ENCODE assay signal across 24 cellular contexts in genomic region chr1:18211764-18212163, GRCh38.
DNase-seq lines count a peak whose midpoint lies in the region; ATAC-seq, FAIRE-seq and TF ChIP-seq lines count a peak whose summit lies in the region.
"Had no signal": no experiment of that assay in that cellular context is flagged by ENCODE, and none has a peak within 500 bp of the region (broad histone marks: within the 10 kb centered on the region; RNA-seq: fewer than 3 reads in every experiment).

No MANE protein-coding gene starts in this region.

- no peak overlapping the region for H3K4me2 ChIP-seq in GM23338
- no peak overlapping the region for H3K4me2 ChIP-seq in H1 (ENCODE audit: insufficient read depth in 1 of 2, low read depth in 2 of 2, low read length in 2 of 2)
- H3K4me2 ChIP-seq in trophoblast cell (ENCODE audit: low read length), result no peak overlapping the region
- H3K4me2 ChIP-seq: PC-9 had no signal

- TF ChIP-seq RAD21 in H1 (IDR thresholded peaks at IDR 0.05 in 1 of 2, conservative IDR thresholded peaks at IDR 0.05 in 1 of 2; ENCODE audit: low read depth in 2 of 2, low read length in 2 of 2), result no peak

- H3K4me1 ChIP-seq in GM23338 (ENCODE audit: insufficient read depth) (peaks cover 22% of the 10 kb centered on the region), H1 (replicated peaks in 1 of 4; ENCODE audit: control insufficient read depth in 3 of 4, insufficient read depth in 4 of 4, low read length in 3 of 4) (peaks cover 0 to 3% (median 1%) of the 10 kb centered on the region in 4 experiments; a peak in 2 of 7 replicates), trophoblast cell (ENCODE audit: control insufficient read depth in 1 of 2, insufficient read depth in 2 of 2, low read length in 2 of 2) (no peaks in the 10 kb centered on the region), Peyer's patch (no peaks in the 10 kb centered on the region)
- H3K4me1 ChIP-seq: right lobe of liver, upper lobe of right lung had no signal

- H3K4me3 Mint-ChIP-seq in GM23338, result no peak overlapping the region
- no peak overlapping the region for H3K4me3 Mint-ChIP-seq in activated T-cell treated with anti-CD3 and anti-CD28 coated beads, Interleukin-2, amount 50 U/mL, for 4 hours
- H3K4me3 Mint-ChIP-seq: CD14-positive monocyte; neural crest cell; T-helper 2 cell treated with Interferon-gamma antibody and Interleukin-4, amounts not matched to agents 5 μg/mL and 100 μg/mL, for 36 hours had no signal

- H3K23me2 ChIP-seq in H1 (ENCODE audit: low read depth, low read length), result no peaks in the 10 kb centered on the region

- DNase-seq in GM23338 (ENCODE audit: low spot score), result no peak
- DNase-seq in NCI-H446 treated with DMSO at 0.1 percent for 48 hours (lab: John Stamatoyannopoulos, UW), result peak; percentile 92
- no peak for DNase-seq in H1 (ENCODE audit: low read depth in 1 of 2, low spot score in 2 of 2)
- DNase-seq in trophoblast cell, result no peak
- no peak for DNase-seq in posterior vena cava (ENCODE audit: low spot score)
- DNase-seq in Peyer's patch, result no peak
- no peak for DNase-seq in activated T-cell treated with anti-CD3 and anti-CD28 coated beads, Interleukin-2, amount 50 U/mL, for 4 hours
- DNase-seq: activated CD4-positive, alpha-beta T cell treated with anti-CD3 and anti-CD28 coated beads for 48 hours; activated gamma-delta T cell; activated T-cell treated with anti-CD3 and anti-CD28 coated beads, Interleukin-2, amount 50 U/mL, for 1 hour; central memory CD4-positive, alpha-beta T cell; Kasumi-1; NCI-H187; NCI-H748 treated with DMSO at 0.1 percent for 48 hours; PC-9; right lobe of liver; Right ventricle myocardium superior; stimulated activated CD4-positive, alpha-beta T cell treated with anti-CD3 and anti-CD28 coated beads, Interleukin-2, amount 100 ng/mL, for 48 hours; upper lobe of right lung had no signal

- no peaks in the 10 kb centered on the region for H3F3A ChIP-seq in GM23338 (replicated peaks; ENCODE audit: low read depth)

- H2BK120ac ChIP-seq in H1 (replicated peaks; ENCODE audit: low read depth, low read length) (no peak overlapping the region), trophoblast cell (ENCODE audit: insufficient read depth, low read length, poor library complexity) (no peak overlapping the region)

- H3K27ac ChIP-seq in GM23338 (ENCODE audit: low read depth) (no peak overlapping the region), H1 (ENCODE audit: low read depth, low read length) (no peak overlapping the region), trophoblast cell (ENCODE audit: low read depth, low read length) (no peak overlapping the region), Peyer's patch (no peak overlapping the region)
- H3K27ac ChIP-seq: PC-9, right lobe of liver, upper lobe of right lung had no signal

- H3K18ac ChIP-seq in H1 (ENCODE audit: extremely low read depth, low read length) (peak overlapping the region; percentile 38; the same call in 1 of the 2 replicates), trophoblast cell (ENCODE audit: low read length) (no peak overlapping the region)

- H2BK20ac ChIP-seq in H1 (ENCODE audit: low read length), result no peak overlapping the region

- H3K36me3 Mint-ChIP-seq in GM23338 (ENCODE audit: low read depth), result peaks cover 5% of the 10 kb centered on the region
- no peaks in the 10 kb centered on the region for H3K36me3 Mint-ChIP-seq in activated T-cell treated with anti-CD3 and anti-CD28 coated beads, Interleukin-2, amount 50 U/mL, for 4 hours (ENCODE audit: insufficient read depth)
- H3K36me3 Mint-ChIP-seq: CD14-positive monocyte had no signal

- H3K4ac ChIP-seq in H1 (replicated peaks; ENCODE audit: insufficient read length, low read depth, low read length) (no peak overlapping the region), trophoblast cell (ENCODE audit: low read depth, low read length) (no peak overlapping the region)

- no peaks in the 10 kb centered on the region for H3K36me3 ChIP-seq in GM23338 (ENCODE audit: insufficient read depth)
- no peaks in the 10 kb centered on the region for H3K36me3 ChIP-seq in H1 (ENCODE audit: control insufficient read depth in 2 of 4, insufficient read depth in 4 of 4, low read length in 3 of 4)
- no peaks in the 10 kb centered on the region for H3K36me3 ChIP-seq in trophoblast cell (ENCODE audit: control insufficient read depth in 1 of 2, insufficient read depth in 2 of 2, low read length in 2 of 2)
- H3K36me3 ChIP-seq in Peyer's patch, result no peaks in the 10 kb centered on the region
- H3K36me3 ChIP-seq: right lobe of liver, upper lobe of right lung had no signal

- peaks cover 38% of the 10 kb centered on the region for H3K4me1 Mint-ChIP-seq in GM23338
- no peaks in the 10 kb centered on the region for H3K4me1 Mint-ChIP-seq in activated T-cell treated with anti-CD3 and anti-CD28 coated beads, Interleukin-2, amount 50 U/mL, for 4 hours (ENCODE audit: low read depth)
- H3K4me1 Mint-ChIP-seq: CD14-positive monocyte, neural crest cell had no signal

- no peak overlapping the region for H2BK15ac ChIP-seq in H1 (ENCODE audit: low read length)

- H4K5ac ChIP-seq in H1 (ENCODE audit: insufficient read length, low read depth, low read length), result no peak overlapping the region

- no peak overlapping the region for H3K56ac ChIP-seq in H1 (replicated peaks; ENCODE audit: insufficient read length, low read depth, low read length)

- FAIRE-seq in H1 (lab: Jason Lieb, UNC), result no peak
- FAIRE-seq: GM12878 had no signal

- H3K14ac ChIP-seq in H1 (ENCODE audit: insufficient read length) (no peak overlapping the region), trophoblast cell (ENCODE audit: low read length) (no peak overlapping the region)

- CTCF ChIA-PET in H1 (lab: Charles Lee; ENCODE audit: partially characterized antibody), result interaction anchor here (0.7 to 2.1 kb wide), 9 partner anchors 11 to 370 kb away, joined by 3 to 9 read pairs (median 4); no protein-coding TSS in a partner anchor

- H3K27ac Mint-ChIP-seq in GM23338, result no peak overlapping the region; the same call in 1 of the 2 replicates
- H3K27ac Mint-ChIP-seq: CD14-positive monocyte; T-helper 2 cell treated with Interferon-gamma antibody and Interleukin-4, amounts not matched to agents 5 μg/mL and 100 μg/mL, for 36 hours had no signal

- POLR2A ChIA-PET in H1 (lab: Charles Lee; ENCODE audit: partially characterized antibody), result interaction anchor here (0.7 to 1.4 kb wide), 3 partner anchors 10 to 22 kb away, joined by 3 read pairs; no protein-coding TSS in a partner anchor

- H3K4me3 ChIP-seq in GM23338, result no peak overlapping the region
- no peak overlapping the region for H3K4me3 ChIP-seq in H1 (ENCODE audit: extremely low read depth in 1 of 4, insufficient read depth in 2 of 4, low read depth in 3 of 4, low read length in 4 of 4)
- H3K4me3 ChIP-seq in trophoblast cell (ENCODE audit: low read depth, low read length), result peak overlapping the region; percentile 18
- no peak overlapping the region for H3K4me3 ChIP-seq in Peyer's patch
- H3K4me3 ChIP-seq: GM12878, lung, PC-9, right lobe of liver, upper lobe of right lung had no signal

- TF ChIP-seq EP300 in H1 (IDR thresholded peaks at IDR 0.05; ENCODE audit: borderline replicate concordance in 1 of 2, low read depth in 2 of 2, low read length in 2 of 2), result no peak

- H2BK5ac ChIP-seq in H1 (ENCODE audit: low read depth, low read length) (no peak overlapping the region), trophoblast cell (ENCODE audit: low read depth, low read length, poor library complexity) (no peak overlapping the region)

- H3K9me3 Mint-ChIP-seq in GM23338, result peaks cover 3% of the 10 kb centered on the region; the same call in 1 of the 3 replicates
- H3K9me3 Mint-ChIP-seq in activated T-cell treated with anti-CD3 and anti-CD28 coated beads, Interleukin-2, amount 50 U/mL, for 4 hours, result no peaks in the 10 kb centered on the region
- H3K9me3 Mint-ChIP-seq: neural crest cell; T-helper 2 cell treated with Interferon-gamma antibody and Interleukin-4, amounts not matched to agents 5 μg/mL and 100 μg/mL, for 36 hours had no signal

- 91% methylated on average over 8 of the region's 8 CpGs; no CpG with 5 or more reads in 1 of the 2 experiments for WGBS in H1 (ENCODE audit: extremely low coverage in 1 of 2, insufficient coverage in 1 of 2, insufficient read length in 1 of 2, insufficient replicate concordance in 2 of 2, low coverage in 1 of 2, low lambda C conversion rate in 2 of 2, missing lambda C conversion rate in 1 of 2), 2 experiments
- no CpG with 5 or more reads among the region's 8 CpGs for WGBS in trophoblast cell (ENCODE audit: extremely low coverage, insufficient coverage, insufficient read length)

- H3K27me3 Mint-ChIP-seq in GM23338 (ENCODE audit: insufficient read depth, low read depth, poor library complexity), result peaks cover 11% of the 10 kb centered on the region
- H3K27me3 Mint-ChIP-seq in activated T-cell treated with anti-CD3 and anti-CD28 coated beads, Interleukin-2, amount 50 U/mL, for 4 hours (ENCODE audit: low read depth), result peaks cover 8% of the 10 kb centered on the region

- H4K91ac ChIP-seq in H1 (replicated peaks; ENCODE audit: insufficient read length, low read length) (no peak overlapping the region), trophoblast cell (ENCODE audit: low read depth, low read length) (no peak overlapping the region)

- H3K9ac ChIP-seq in H1 (replicated peaks in 1 of 4; ENCODE audit: extremely low read depth in 1 of 4, low read depth in 3 of 4, low read length in 3 of 4), result no peak overlapping the region
- H3K9ac ChIP-seq in trophoblast cell (ENCODE audit: low read length), result no peak overlapping the region

- no peak overlapping the region for H4K8ac ChIP-seq in H1 (ENCODE audit: extremely low read depth, insufficient read depth, low read length)
- H4K8ac ChIP-seq in trophoblast cell (ENCODE audit: low read depth, low read length), result no peak overlapping the region

- H2AFZ ChIP-seq in GM23338 (no peak overlapping the region), H1 (ENCODE audit: low read length) (no peak overlapping the region), trophoblast cell (ENCODE audit: insufficient read depth, low read length, poor library complexity) (no peak overlapping the region)
- H2AFZ ChIP-seq: PC-9 had no signal

- no peak overlapping the region for H4K12ac ChIP-seq in trophoblast cell (ENCODE audit: low read depth, low read length)

- H3K79me1 ChIP-seq in H1 (ENCODE audit: low read depth, low read length) (no peaks in the 10 kb centered on the region), trophoblast cell (ENCODE audit: low read length) (no peaks in the 10 kb centered on the region)

- no peak for TF ChIP-seq CTCF in GM23338 (conservative IDR thresholded peaks at IDR 0.05; ENCODE audit: low read depth in 2 of 2)
- no peak for TF ChIP-seq CTCF in H1 (IDR thresholded peaks at IDR 0.05; ENCODE audit: control extremely low read depth in 1 of 3, insufficient read depth in 1 of 3, low read depth in 1 of 3, low read length in 3 of 3)
- no peak for TF ChIP-seq CTCF in Peyer's patch (IDR thresholded peaks at IDR 0.05)

- TF ChIP-seq POLR2A in H1 (IDR thresholded peaks at IDR 0.05; ENCODE audit: control extremely low read depth in 1 of 2, low read depth in 2 of 2, low read length in 2 of 2) (no peak), Peyer's patch (IDR thresholded peaks at IDR 0.05) (no peak)

- peak; percentile 74 for ATAC-seq in GM23338
- no peak for ATAC-seq in activated T-cell treated with anti-CD3 and anti-CD28 coated beads, Interleukin-2, amount 50 U/mL, for 4 hours
- ATAC-seq: GM12878, right lobe of liver, upper lobe of right lung had no signal

- intact Hi-C loops in posterior vena cava (cut with DNase I), result no loop called here

- H3K27me3 ChIP-seq in GM23338 (ENCODE audit: insufficient read depth), result no peaks in the 10 kb centered on the region
- no peaks in the 10 kb centered on the region; a peak in 1 of 7 replicates for H3K27me3 ChIP-seq in H1 (replicated peaks in 1 of 4; ENCODE audit: control insufficient read depth in 3 of 4, extremely low read depth in 1 of 4, insufficient read depth in 3 of 4, low read length in 3 of 4)
- H3K27me3 ChIP-seq in trophoblast cell (ENCODE audit: insufficient read depth, low read length), result no peaks in the 10 kb centered on the region
- H3K27me3 ChIP-seq in Peyer's patch, result no peaks in the 10 kb centered on the region
- H3K27me3 ChIP-seq: right lobe of liver had no signal

- H3K79me2 ChIP-seq in GM23338 (replicated peaks; ENCODE audit: insufficient read depth) (no peaks in the 10 kb centered on the region), H1 (ENCODE audit: control insufficient read depth in 1 of 2, insufficient read depth in 2 of 2, low read length in 2 of 2) (no peaks in the 10 kb centered on the region; a peak in 1 of 4 replicates), trophoblast cell (ENCODE audit: control insufficient read depth, insufficient read depth, low read length, poor library complexity) (no peaks in the 10 kb centered on the region)

- no peak overlapping the region for H3K23ac ChIP-seq in H1 (ENCODE audit: insufficient read length)
- H3K23ac ChIP-seq in trophoblast cell (ENCODE audit: low read length), result no peak overlapping the region

- H2AK5ac ChIP-seq in H1 (ENCODE audit: low read depth, low read length) (no peak overlapping the region), trophoblast cell (ENCODE audit: low read length) (no peak overlapping the region)

- H3K9me3 ChIP-seq in H1 (ENCODE audit: insufficient read depth in 2 of 2, low read depth in 1 of 2, low read length in 1 of 2) (no peaks in the 10 kb centered on the region), trophoblast cell (ENCODE audit: insufficient read depth, low read depth, low read length) (no peaks in the 10 kb centered on the region), Peyer's patch (no peaks in the 10 kb centered on the region)
- H3K9me3 ChIP-seq: right lobe of liver, upper lobe of right lung had no signal

- H2BK12ac ChIP-seq in H1 (ENCODE audit: low read depth, low read length) (peak overlapping the region; percentile 71; the same call in 1 of the 2 replicates), trophoblast cell (ENCODE audit: low read length) (no peak overlapping the region)

- H3K9me2 ChIP-seq in GM23338 (ENCODE audit: insufficient read depth), result 0 out of 2 replicates have a peak, but pooled peaks cover 3% of the 10 kb centered on the region

- no peaks in the 10 kb centered on the region for H4K20me1 ChIP-seq in GM23338 (replicated peaks; ENCODE audit: insufficient read depth)
- H4K20me1 ChIP-seq in H1 (replicated peaks in 1 of 2; ENCODE audit: control insufficient read depth in 1 of 2, insufficient read depth in 2 of 2, low read length in 2 of 2), result no peaks in the 10 kb centered on the region
